8 cellular contexts compared by ENCODE assay signal in genomic region chr6:143450453-143451362, GRCh38. TPM values are rescaled to one million over a fixed set of nuclear protein-coding genes. Genes with fewer than 3 reads are reported as not detected.
DNase-seq lines count a peak whose midpoint lies in the region; ATAC-seq, FAIRE-seq and TF ChIP-seq lines count a peak whose summit lies in the region.

Gene ADAT2 (minus strand): TSS chr6:143450695. CDS start chr6:143450658, 37 bp downstream.
A gene with protein sequence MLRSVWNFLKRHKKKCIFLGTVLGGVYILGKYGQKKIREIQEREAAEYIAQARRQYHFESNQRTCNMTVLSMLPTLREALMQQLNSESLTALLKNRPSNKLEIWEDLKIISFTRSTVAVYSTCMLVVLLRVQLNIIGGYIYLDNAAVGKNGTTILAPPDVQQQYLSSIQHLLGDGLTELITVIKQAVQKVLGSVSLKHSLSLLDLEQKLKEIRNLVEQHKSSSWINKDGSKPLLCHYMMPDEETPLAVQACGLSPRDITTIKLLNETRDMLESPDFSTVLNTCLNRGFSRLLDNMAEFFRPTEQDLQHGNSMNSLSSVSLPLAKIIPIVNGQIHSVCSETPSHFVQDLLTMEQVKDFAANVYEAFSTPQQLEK (plus strand): TSS chr6:143450805. CDS start chr6:143451043, 238 bp downstream.

- CTCF ChIA-PET in H1 (lab: Charles Lee; ENCODE audit: partially characterized antibody): no interaction called here

- H4K91ac ChIP-seq in H1 (replicated peaks; ENCODE audit: insufficient read length, low read length) (no peak within 1 kb of the TSS), mesenchymal stem cell (ENCODE audit: low read length) (no peak within 1 kb of the TSS)

- H3K27me3 ChIP-seq in H1 (replicated peaks in 1 of 4; ENCODE audit: control insufficient read depth in 3 of 4, extremely low read depth in 1 of 4, insufficient read depth in 3 of 4, low read length in 3 of 4): no peaks in the 10 kb centered on the region
- H3K27me3 ChIP-seq in mesenchymal stem cell (ENCODE audit: control insufficient read depth in 1 of 2, insufficient read depth in 1 of 2, low read length in 2 of 2): no peaks in the 10 kb centered on the region

- peak within 1 kb of the TSS; percentile 75 to 97 (median 92) for H3K4me3 ChIP-seq in H1 (ENCODE audit: extremely low read depth in 1 of 4, insufficient read depth in 2 of 4, low read depth in 3 of 4, low read length in 4 of 4)
- H3K4me3 ChIP-seq in mesenchymal stem cell (ENCODE audit: insufficient read depth in 1 of 2, low read depth in 1 of 2, low read length in 2 of 2): peak within 1 kb of the TSS; percentile 90 to 99

- peaks cover 10% of the 10 kb centered on the region for H3K23me2 ChIP-seq in H1 (ENCODE audit: low read depth, low read length)

- peak within 1 kb of the TSS; percentile 93 to 98 for H3K4me2 ChIP-seq in H1 (ENCODE audit: insufficient read depth in 1 of 2, low read depth in 2 of 2, low read length in 2 of 2)
- H3K4me2 ChIP-seq in mesenchymal stem cell (ENCODE audit: low read length, poor library complexity, severe bottlenecking): peak within 1 kb of the TSS; percentile 84

- H3K4me1 ChIP-seq in H1 (replicated peaks in 1 of 4; ENCODE audit: control insufficient read depth in 3 of 4, insufficient read depth in 4 of 4, low read length in 3 of 4): no peaks in the 10 kb centered on the region; a peak in 1 of 7 replicates
- no peaks in the 10 kb centered on the region for H3K4me1 ChIP-seq in mesenchymal stem cell (ENCODE audit: control insufficient read depth, insufficient read depth, low read depth, low read length)

- ATAC-seq in GM21390 (IDR thresholded peaks at IDR 0.05; ENCODE audit: unreplicated experiment): peak; percentile 98

- DNase-seq in Caki2 (ENCODE audit: low read depth): peak; percentile 92
- DNase-seq in HUDEP-2 (lab: John Stamatoyannopoulos, UW; ENCODE audit: unreplicated experiment in 76 of 76): peak in 75 of 76 experiments; percentile 75 to 98 (median 94)
- peak; percentile 96 for DNase-seq in NOMO-1 treated with dmso at 0.1 percent for 144 hours (lab: John Stamatoyannopoulos, UW; ENCODE audit: unreplicated experiment)
- DNase-seq in activated CD8-positive, alpha-beta memory T cell treated with anti-CD3 and anti-CD28 coated beads for 48 hours (ENCODE audit: low read depth in 2 of 3, low spot score in 2 of 3): peak; percentile 75 to 89 (median 87)
- peak; percentile 79 to 94 for DNase-seq in H1 (ENCODE audit: low read depth in 1 of 2, low spot score in 2 of 2)
- DNase-seq in mesenchymal stem cell: peak; percentile 96
- DNase-seq in stimulated activated CD8-positive, alpha-beta memory T cell treated with anti-CD3 and anti-CD28 coated beads, Interleukin-12 subunit alpha, Interleukin-12 subunit beta, amount 100 ng/mL, for 24 hours (ENCODE audit: extremely low read depth): peak; percentile 77

- WGBS in H1 (ENCODE audit: extremely low coverage in 1 of 2, insufficient coverage in 1 of 2, insufficient read length in 1 of 2, insufficient replicate concordance in 2 of 2, low coverage in 1 of 2, low lambda C conversion rate in 2 of 2, missing lambda C conversion rate in 1 of 2), 2 experiments: 1% methylated on average over 55 of the region's 55 CpGs; no CpG with 5 or more reads in 1 of the 2 experiments
- under 1% methylated on average over 55 of the region's 55 CpGs for WGBS in mesenchymal stem cell

- peaks cover 0 to 24% of the 10 kb centered on the region in 2 experiments; a peak in 3 of 4 replicates for H3K79me2 ChIP-seq in H1 (ENCODE audit: control insufficient read depth in 1 of 2, insufficient read depth in 2 of 2, low read length in 2 of 2)

- in situ Hi-C loops in Caki2 (cut with HindIII; ENCODE audit: low pct_unique_long_range_greater_than_20kb, low sequenced_read_pairs): no loop called here

- peak within 1 kb of the TSS; percentile 80 for H2BK5ac ChIP-seq in H1 (ENCODE audit: low read depth, low read length)
- H2BK5ac ChIP-seq in mesenchymal stem cell (ENCODE audit: low read depth, low read length, poor library complexity, severe bottlenecking): no peak within 1 kb of the TSS

- peak; percentile 28 for FAIRE-seq in H1 (lab: Jason Lieb, UNC)

- peak within 1 kb of the TSS; percentile 27 for H4K5ac ChIP-seq in H1 (ENCODE audit: insufficient read length, low read depth, low read length)

- H3K79me1 ChIP-seq in H1 (ENCODE audit: low read depth, low read length) (no peaks in the 10 kb centered on the region), mesenchymal stem cell (replicated peaks; ENCODE audit: low read length, poor library complexity, severe bottlenecking) (peaks cover 29% of the 10 kb centered on the region)

- H2BK15ac ChIP-seq in H1 (ENCODE audit: low read length) (no peak within 1 kb of the TSS), mesenchymal stem cell (ENCODE audit: low read depth, poor library complexity, severe bottlenecking) (no peak within 1 kb of the TSS)

- H2AFZ ChIP-seq in H1 (ENCODE audit: low read length) (peak within 1 kb of the TSS; percentile 98), mesenchymal stem cell (ENCODE audit: low read depth, low read length) (peak within 1 kb of the TSS; percentile 96)

- TF ChIP-seq EP300 in H1 (IDR thresholded peaks at IDR 0.05; ENCODE audit: borderline replicate concordance in 1 of 2, low read depth in 2 of 2, low read length in 2 of 2): peak in 1 of 2 experiments; percentile 97; a peak in 2 of 3 replicates

- H3K18ac ChIP-seq in H1 (ENCODE audit: extremely low read depth, low read length): no peak within 1 kb of the TSS
- peak within 1 kb of the TSS; percentile 28 to 80 for H3K18ac ChIP-seq in mesenchymal stem cell (ENCODE audit: low read depth in 1 of 2, low read length in 2 of 2)

- H3K56ac ChIP-seq in H1 (replicated peaks; ENCODE audit: insufficient read length, low read depth, low read length): no peak within 1 kb of the TSS

- H3K4ac ChIP-seq in H1 (replicated peaks; ENCODE audit: insufficient read length, low read depth, low read length): no peak within 1 kb of the TSS
- peak within 1 kb of the TSS in 1 of 2 experiments; percentile 67 for H3K4ac ChIP-seq in mesenchymal stem cell (ENCODE audit: low read depth in 1 of 2, low read length in 2 of 2)

- H4K8ac ChIP-seq in H1 (ENCODE audit: extremely low read depth, insufficient read depth, low read length) (peak within 1 kb of the TSS; percentile 85; the same call in 1 of the 2 replicates), mesenchymal stem cell (ENCODE audit: low read length) (peak within 1 kb of the TSS; percentile 92)

- no peaks in the 10 kb centered on the region for H4K20me1 ChIP-seq in H1 (replicated peaks in 1 of 2; ENCODE audit: control insufficient read depth in 1 of 2, insufficient read depth in 2 of 2, low read length in 2 of 2)

- H2AK5ac ChIP-seq in H1 (ENCODE audit: low read depth, low read length): no peak within 1 kb of the TSS
- H2AK5ac ChIP-seq in mesenchymal stem cell (ENCODE audit: low read length, severe bottlenecking): no peak within 1 kb of the TSS

- H3K9ac ChIP-seq in H1 (replicated peaks in 1 of 4; ENCODE audit: extremely low read depth in 1 of 4, low read depth in 3 of 4, low read length in 3 of 4) (peak within 1 kb of the TSS; percentile 81 to 93 (median 84)), mesenchymal stem cell (ENCODE audit: low read length) (peak within 1 kb of the TSS; percentile 91)

- H2BK120ac ChIP-seq in H1 (replicated peaks; ENCODE audit: low read depth, low read length) (no peak within 1 kb of the TSS), mesenchymal stem cell (ENCODE audit: low read depth, low read length) (no peak within 1 kb of the TSS)

- H3K36me3 ChIP-seq in H1 (ENCODE audit: control insufficient read depth in 2 of 4, insufficient read depth in 4 of 4, low read length in 3 of 4): no peaks in the 10 kb centered on the region
- peaks cover 0 to 11% of the 10 kb centered on the region in 2 experiments for H3K36me3 ChIP-seq in mesenchymal stem cell (ENCODE audit: control insufficient read depth in 1 of 2, insufficient read depth in 2 of 2, low read depth in 1 of 2, low read length in 2 of 2)

- H2BK12ac ChIP-seq in H1 (ENCODE audit: low read depth, low read length) (no peak within 1 kb of the TSS; the same call in 1 of the 2 replicates), mesenchymal stem cell (ENCODE audit: low read length in 2 of 2) (peak within 1 kb of the TSS in 1 of 2 experiments; percentile 14)

- H3K9me3 ChIP-seq in H1 (ENCODE audit: insufficient read depth in 2 of 2, low read depth in 1 of 2, low read length in 1 of 2): no peaks in the 10 kb centered on the region
- H3K9me3 ChIP-seq in mesenchymal stem cell (ENCODE audit: control insufficient read depth, low read length): no peaks in the 10 kb centered on the region

- H3K23ac ChIP-seq in H1 (ENCODE audit: insufficient read length): no peak within 1 kb of the TSS
- H3K23ac ChIP-seq in mesenchymal stem cell (ENCODE audit: low read length in 2 of 2): no peak within 1 kb of the TSS

- TF ChIP-seq POLR2A in H1 (IDR thresholded peaks at IDR 0.05; ENCODE audit: control extremely low read depth in 1 of 2, low read depth in 2 of 2, low read length in 2 of 2): peak; percentile 69 to 85

- H3K14ac ChIP-seq in H1 (ENCODE audit: insufficient read length): no peak within 1 kb of the TSS
- H3K14ac ChIP-seq in mesenchymal stem cell (ENCODE audit: low read length in 2 of 2): no peak within 1 kb of the TSS

- H3K27ac ChIP-seq in H1 (ENCODE audit: low read depth, low read length) (peak within 1 kb of the TSS; percentile 56), mesenchymal stem cell (ENCODE audit: low read length, poor library complexity, severe bottlenecking) (peak within 1 kb of the TSS; percentile 56)

- peak in 1 of 2 experiments; percentile 22; a peak in 1 of 4 replicates for TF ChIP-seq RAD21 in H1 (IDR thresholded peaks at IDR 0.05 in 1 of 2, conservative IDR thresholded peaks at IDR 0.05 in 1 of 2; ENCODE audit: low read depth in 2 of 2, low read length in 2 of 2)

- no peak within 1 kb of the TSS for H2BK20ac ChIP-seq in H1 (ENCODE audit: low read length)

- TF ChIP-seq CTCF in H1 (IDR thresholded peaks at IDR 0.05; ENCODE audit: control extremely low read depth in 1 of 3, insufficient read depth in 1 of 3, low read depth in 1 of 3, low read length in 3 of 3): no peak

- POLR2A ChIA-PET in H1 (lab: Charles Lee; ENCODE audit: partially characterized antibody): interaction anchor here (0.7 to 1.2 kb wide), 7 partner anchors 15 to 531 kb away, joined by 3 to 6 read pairs (median 3); partner anchors contain the start of gene FUCA2

RNA-seq across cellular contexts. Expression of gene ADAT2, which starts in this region (rescaled TPM):
- total RNA-seq in Caki2 (2014; rRNA removed; shearing (Covaris generic); ENCODE audit: low replicate concordance): 1.6 and 2.4 TPM in 2 replicates
- 11.3 and 11.8 TPM in 2 replicates for total RNA-seq in H1 (2021; fragmentation: NEBNext Ultra II Directional; extraction: Animal tissue kit (Norgen Biotek cat#: 25700))
- polyA plus RNA-seq in H1 (2011; rRNA removed): 3.5 and 4.3 TPM in 2 replicates
- polyA plus RNA-seq in H1 (2011; cell fraction: cytosol; rRNA removed): 6.7 TPM
- polyA plus RNA-seq in H1 (2011; cell fraction: nucleus; rRNA removed): 3.0 TPM
- polyA plus RNA-seq in H1 (2012, experiment 1 of 2): 6.4 to 9.2 TPM (median 7.5 TPM) in 4 replicates
- polyA plus RNA-seq in H1 (2012, experiment 2 of 2): 0.85 TPM
- 6.9 TPM for polyA plus RNA-seq in H1 (2013, experiment 1 of 2)
- 7.4 TPM for polyA plus RNA-seq in H1 (2013, experiment 2 of 2)
- 7.1 and 7.3 TPM in 2 replicates for polyA minus RNA-seq in H1 (2011; rRNA and poly(A)+ RNA removed)
- 9.8 TPM for polyA minus RNA-seq in H1 (2011; cell fraction: cytosol; rRNA and poly(A)+ RNA removed)
- polyA minus RNA-seq in H1 (2011; cell fraction: nucleus; rRNA and poly(A)+ RNA removed): 17.3 TPM
- polyA plus RNA-seq in mesenchymal stem cell (2013, experiment 1 of 2): 3.8 TPM
- polyA plus RNA-seq in mesenchymal stem cell (2013, experiment 2 of 2): 3.4 TPM

RNA-seq across cellular contexts. Expression of the second gene that starts in this region (rescaled TPM):
- total RNA-seq in Caki2 (2014; rRNA removed; shearing (Covaris generic); ENCODE audit: low replicate concordance): 8.8 and 25.7 TPM in 2 replicates
- total RNA-seq in H1 (2021; fragmentation: NEBNext Ultra II Directional; extraction: Animal tissue kit (Norgen Biotek cat#: 25700)): 14.4 and 16.8 TPM in 2 replicates
- polyA plus RNA-seq in H1 (2011; rRNA removed): 5.2 and 8.0 TPM in 2 replicates
- 9.7 TPM for polyA plus RNA-seq in H1 (2011; cell fraction: cytosol; rRNA removed)
- 6.2 TPM for polyA plus RNA-seq in H1 (2011; cell fraction: nucleus; rRNA removed)
- 10.6 to 20.2 TPM (median 12.7 TPM) in 4 replicates for polyA plus RNA-seq in H1 (2012, experiment 1 of 2)
- polyA plus RNA-seq in H1 (2012, experiment 2 of 2): 1.5 TPM
- polyA plus RNA-seq in H1 (2013, experiment 1 of 2): 17.7 TPM
- 17.5 TPM for polyA plus RNA-seq in H1 (2013, experiment 2 of 2)
- polyA minus RNA-seq in H1 (2011; rRNA and poly(A)+ RNA removed): 8.5 and 11.6 TPM in 2 replicates
- 13.1 TPM for polyA minus RNA-seq in H1 (2011; cell fraction: cytosol; rRNA and poly(A)+ RNA removed)
- polyA minus RNA-seq in H1 (2011; cell fraction: nucleus; rRNA and poly(A)+ RNA removed): 22.0 TPM
- 14.2 TPM for polyA plus RNA-seq in mesenchymal stem cell (2013, experiment 1 of 2)
- 13.8 TPM for polyA plus RNA-seq in mesenchymal stem cell (2013, experiment 2 of 2)

Comparison
In these comparisons a context has a peak if more than half of its experiments do, and no peak if none do; other contexts are left out.
1. Peak in every context shown above with its lines: DNase-seq, ATAC-seq, H3K4me3 ChIP-seq and H3K27ac ChIP-seq.